ENCODE assay signal across 18 cellular contexts in genomic region chr6:155116571-155116910, GRCh38.
DNase-seq lines count a peak whose midpoint lies in the region; ATAC-seq, FAIRE-seq and TF ChIP-seq lines count a peak whose summit lies in the region.
"Had no signal": no experiment of that assay in that cellular context is flagged by ENCODE, and none has a peak within 500 bp of the region (broad histone marks: within the 10 kb centered on the region; RNA-seq: fewer than 3 reads in every experiment).

No MANE protein-coding gene starts in this region.

- H3K27me3 Mint-ChIP-seq in CD4-positive, CD25-positive, alpha-beta regulatory T cell: no peaks in the 10 kb centered on the region
- no peaks in the 10 kb centered on the region for H3K27me3 Mint-ChIP-seq in endodermal cell (ENCODE audit: insufficient read depth)
- H3K27me3 Mint-ChIP-seq: activated CD4-positive, alpha-beta T cell treated with anti-CD3 and anti-CD28 coated beads, Interleukin-2, amount 10 ng/mL, durations not matched to agents 7 days and 5 days had no signal

- peak overlapping the region; percentile 2 to 7 (median 7) for H3K27ac Mint-ChIP-seq in CD4-positive, CD25-positive, alpha-beta regulatory T cell
- no peak overlapping the region for H3K27ac Mint-ChIP-seq in endodermal cell
- H3K27ac Mint-ChIP-seq: activated CD4-positive, alpha-beta T cell treated with anti-CD3 and anti-CD28 coated beads, Interleukin-2, amount 10 ng/mL, durations not matched to agents 7 days and 5 days; naive thymus-derived CD8-positive, alpha-beta T cell had no signal

- intact Hi-C loops in sciatic nerve (cut with DNase I) (no loop called here), heart left ventricle (cut with DNase I) (no loop called here)

- H3K9me3 Mint-ChIP-seq in CD4-positive, CD25-positive, alpha-beta regulatory T cell: no peaks in the 10 kb centered on the region
- no peaks in the 10 kb centered on the region for H3K9me3 Mint-ChIP-seq in endodermal cell
- H3K9me3 Mint-ChIP-seq: activated CD4-positive, alpha-beta T cell treated with anti-CD3 and anti-CD28 coated beads, Interleukin-2, amount 10 ng/mL, durations not matched to agents 7 days and 5 days; naive thymus-derived CD8-positive, alpha-beta T cell had no signal

- H3K9me3 ChIP-seq in CD4-positive, CD25-positive, alpha-beta regulatory T cell (ENCODE audit: control insufficient read depth in 2 of 2, low read length in 2 of 2): no peaks in the 10 kb centered on the region
- H3K9me3 ChIP-seq in SK-N-MC (ENCODE audit: low read depth, low read length): no peaks in the 10 kb centered on the region
- no peaks in the 10 kb centered on the region for H3K9me3 ChIP-seq in endodermal cell (ENCODE audit: control insufficient read depth, low read length)
- H3K9me3 ChIP-seq in heart left ventricle: no peaks in the 10 kb centered on the region

- H3K4me1 Mint-ChIP-seq in CD4-positive, CD25-positive, alpha-beta regulatory T cell: peaks cover 0 to 7% (median 5%) of the 10 kb centered on the region in 4 donors
- peaks cover 8% of the 10 kb centered on the region for H3K4me1 Mint-ChIP-seq in endodermal cell
- H3K4me1 Mint-ChIP-seq: activated CD4-positive, alpha-beta T cell treated with anti-CD3 and anti-CD28 coated beads, Interleukin-2, amount 10 ng/mL, durations not matched to agents 7 days and 5 days had no signal

- no peak overlapping the region for H3K27ac ChIP-seq in CD4-positive, CD25-positive, alpha-beta regulatory T cell (ENCODE audit: insufficient read depth, low read length, poor library complexity, severe bottlenecking)
- H3K27ac ChIP-seq in SK-N-MC (peak overlapping the region; percentile 79), endodermal cell (ENCODE audit: low read depth, low read length) (peak overlapping the region; percentile 36), heart left ventricle (no peak overlapping the region)

- H3K4me3 Mint-ChIP-seq in CD4-positive, CD25-positive, alpha-beta regulatory T cell: no peak overlapping the region
- H3K4me3 Mint-ChIP-seq in endodermal cell: no peak overlapping the region
- H3K4me3 Mint-ChIP-seq: activated CD4-positive, alpha-beta T cell treated with anti-CD3 and anti-CD28 coated beads, Interleukin-2, amount 10 ng/mL, durations not matched to agents 7 days and 5 days; naive thymus-derived CD8-positive, alpha-beta T cell had no signal

- H3K36me3 ChIP-seq in CD4-positive, CD25-positive, alpha-beta regulatory T cell (ENCODE audit: control insufficient read depth, insufficient read depth, low read length): no peaks in the 10 kb centered on the region
- H3K36me3 ChIP-seq in SK-N-MC (ENCODE audit: insufficient read depth, low read length) (no peaks in the 10 kb centered on the region), endodermal cell (ENCODE audit: control insufficient read depth, insufficient read depth, low read length) (no peaks in the 10 kb centered on the region), heart left ventricle (no peaks in the 10 kb centered on the region)

- H3K9ac ChIP-seq in SK-N-MC (ENCODE audit: insufficient read length) (no peak overlapping the region), endodermal cell (ENCODE audit: extremely low read depth, low read length, poor library complexity, severe bottlenecking) (no peak overlapping the region)

- 88 to 89% methylated on average over 5 of the region's 5 CpGs for WGBS in endodermal cell (ENCODE audit: insufficient coverage in 1 of 2, insufficient read length in 1 of 2), 2 experiments
- WGBS in heart left ventricle, 4 donors: 91 to 95% (median 93%) methylated on average over 5 of the region's 5 CpGs

- no peaks in the 10 kb centered on the region for H3K27me3 ChIP-seq in CD4-positive, CD25-positive, alpha-beta regulatory T cell (ENCODE audit: control insufficient read depth, insufficient read depth, low read length)
- H3K27me3 ChIP-seq in endodermal cell (ENCODE audit: control insufficient read depth, insufficient read depth, low read length, poor library complexity, severe bottlenecking): no peaks in the 10 kb centered on the region
- no peaks in the 10 kb centered on the region for H3K27me3 ChIP-seq in heart left ventricle

- DNase-seq in CD4-positive, CD25-positive, alpha-beta regulatory T cell: no peak
- DNase-seq in GM12891 (ENCODE audit: insufficient read length, low spot score) (no peak), SK-N-MC (ENCODE audit: low read depth, low spot score) (no peak), endodermal cell (no peak), sciatic nerve (ENCODE audit: low spot score) (no peak), GM19240 (ENCODE audit: insufficient read length, low spot score) (no peak), heart left ventricle (no peak)
- DNase-seq: activated CD4-positive, alpha-beta T cell treated with anti-CD3 and anti-CD28 coated beads, Interleukin-2, amount 10 ng/mL, durations not matched to agents 7 days and 5 days; aorta; cerebellar nuclear complex; effector memory CD4-positive, alpha-beta T cell; hippocampal formation; kidney; naive thymus-derived CD8-positive, alpha-beta T cell; NCI-H1417 treated with DMSO at 0.1 percent for 48 hours; NCI-H2171; OCI-M1; small intestine had no signal

- ATAC-seq in CD4-positive, CD25-positive, alpha-beta regulatory T cell (ENCODE audit: low read depth in 2 of 2): no peak
- no peak for ATAC-seq in sciatic nerve
- ATAC-seq in heart left ventricle: no peak
- ATAC-seq: naive thymus-derived CD8-positive, alpha-beta T cell had no signal

- H3K4me1 ChIP-seq in CD4-positive, CD25-positive, alpha-beta regulatory T cell (ENCODE audit: control insufficient read depth, insufficient read depth, low read length, poor library complexity, severe bottlenecking): no peaks in the 10 kb centered on the region
- H3K4me1 ChIP-seq in endodermal cell (ENCODE audit: control insufficient read depth, insufficient read depth, low read length) (peaks cover 3% of the 10 kb centered on the region), heart left ventricle (peaks cover 0 to 5% (median 0%) of the 10 kb centered on the region in 12 donors)

- TF ChIP-seq POLR2A in GM12891 (IDR thresholded peaks at IDR 0.05; ENCODE audit: low read depth, low read length) (no peak), heart left ventricle (IDR thresholded peaks at IDR 0.05) (no peak)

- peak; percentile 63 for FAIRE-seq in GM12891 (lab: Jason Lieb, UNC)
- FAIRE-seq: kidney, small intestine had no signal

- TF ChIP-seq CTCF in endodermal cell (conservative IDR thresholded peaks at IDR 0.05) (no peak), heart left ventricle (IDR thresholded peaks at IDR 0.05) (no peak)

- no peak overlapping the region for H3K4me3 ChIP-seq in CD4-positive, CD25-positive, alpha-beta regulatory T cell (ENCODE audit: low read depth, low read length)
- no peak overlapping the region for H3K4me3 ChIP-seq in SK-N-MC
- no peak overlapping the region for H3K4me3 ChIP-seq in endodermal cell (ENCODE audit: low read length)
- H3K4me3 ChIP-seq in heart left ventricle: no peak overlapping the region

- H3K36me3 Mint-ChIP-seq in CD4-positive, CD25-positive, alpha-beta regulatory T cell: no peaks in the 10 kb centered on the region
- H3K36me3 Mint-ChIP-seq in endodermal cell (ENCODE audit: low read depth): no peaks in the 10 kb centered on the region
- H3K36me3 Mint-ChIP-seq: naive thymus-derived CD8-positive, alpha-beta T cell had no signal

TF ChIP-seq in GM12891, 5 proteins besides CTCF, POLR2A, EP300 and RAD21:
- no peak for TF ChIP-seq POU2F2 (IDR thresholded peaks at IDR 0.05; ENCODE audit: low read depth, low read length)
- no peak for TF ChIP-seq POLR2AphosphoS5 (IDR thresholded peaks at IDR 0.05; ENCODE audit: low read depth, low read length)
- TF ChIP-seq PAX5 (IDR thresholded peaks at IDR 0.05; ENCODE audit: insufficient read depth, low read length, severe bottlenecking): no peak
- no peak for TF ChIP-seq SPI1 (IDR thresholded peaks at IDR 0.05; ENCODE audit: low read depth, low read length)
- TF ChIP-seq TAF1 (IDR thresholded peaks at IDR 0.05; ENCODE audit: low read depth, low read length): no peak

Comparison
In these comparisons a context has a peak if more than half of its experiments do, and no peak if none do; other contexts are left out.
1. H3K27ac ChIP-seq: peak in SK-N-MC (single experiment) and endodermal cell (single experiment); none in CD4-positive, CD25-positive, alpha-beta regulatory T cell (single experiment) and heart left ventricle (0 of 12).